ENCODE assay signal across 28 cellular contexts in genomic region chr22:39839198-39839597, GRCh38. TPM values are rescaled to one million over a fixed set of nuclear protein-coding genes. Genes with fewer than 3 reads are reported as not detected.
DNase-seq lines count a peak whose midpoint lies in the region; ATAC-seq, FAIRE-seq and TF ChIP-seq lines count a peak whose summit lies in the region.
"Had no signal": no experiment of that assay in that cellular context is flagged by ENCODE, and none has a peak within 500 bp of the region (broad histone marks: within the 10 kb centered on the region; RNA-seq: fewer than 3 reads in every experiment).

No MANE protein-coding gene starts in this region.

- H3K4me3 ChIP-seq in testis: no peak overlapping the region
- H3K4me3 ChIP-seq: dorsolateral prefrontal cortex, heart left ventricle, ovary, right atrium auricular region had no signal

- no peak for FAIRE-seq in RCC 7860 (lab: Jason Lieb, UNC)
- FAIRE-seq: endothelial cell of umbilical vein had no signal

- peak overlapping the region; percentile 78 for H3K27ac Mint-ChIP-seq in activated naive CD4-positive, alpha-beta T cell treated with anti-CD3 and anti-CD28 coated beads, Interleukin-2, amount 50 U/mL, for 24 hours
- no peak overlapping the region for H3K27ac Mint-ChIP-seq in activated naive CD4-positive, alpha-beta T cell treated with anti-CD3 and anti-CD28 coated beads for 36 hours
- H3K27ac Mint-ChIP-seq in activated T-helper 17 cell treated with anti-CD3 and anti-CD28 coated beads, Interleukin-2, amount 50 U/mL, for 72 hours: peak overlapping the region; percentile 15
- no peak overlapping the region for H3K27ac Mint-ChIP-seq in MCF 10A (ENCODE audit: low read depth, unreplicated experiment)
- H3K27ac Mint-ChIP-seq: naive thymus-derived CD8-positive, alpha-beta T cell; type B pancreatic cell had no signal

- no peak for TF ChIP-seq POLR2A in testis (IDR thresholded peaks at IDR 0.05)

- H3K4me1 ChIP-seq in testis: no peaks in the 10 kb centered on the region
- H3K4me1 ChIP-seq: right atrium auricular region had no signal

- H3K4me3 Mint-ChIP-seq in activated naive CD4-positive, alpha-beta T cell treated with anti-CD3 and anti-CD28 coated beads, Interleukin-2, amount 50 U/mL, for 24 hours: peak overlapping the region; percentile 1
- H3K4me3 Mint-ChIP-seq in activated naive CD4-positive, alpha-beta T cell treated with anti-CD3 and anti-CD28 coated beads for 36 hours: no peak overlapping the region
- peak overlapping the region; percentile 46 for H3K4me3 Mint-ChIP-seq in activated T-helper 17 cell treated with anti-CD3 and anti-CD28 coated beads, Interleukin-2, amount 50 U/mL, for 72 hours
- H3K4me3 Mint-ChIP-seq in MCF 10A (ENCODE audit: unreplicated experiment): no peak overlapping the region
- H3K4me3 Mint-ChIP-seq: naive thymus-derived CD8-positive, alpha-beta T cell; type B pancreatic cell had no signal

- no peaks in the 10 kb centered on the region for H3K36me3 Mint-ChIP-seq in activated naive CD4-positive, alpha-beta T cell treated with anti-CD3 and anti-CD28 coated beads, Interleukin-2, amount 50 U/mL, for 24 hours
- peaks cover 1% of the 10 kb centered on the region for H3K36me3 Mint-ChIP-seq in activated naive CD4-positive, alpha-beta T cell treated with anti-CD3 and anti-CD28 coated beads for 36 hours (ENCODE audit: low read depth)
- H3K36me3 Mint-ChIP-seq in activated T-helper 17 cell treated with anti-CD3 and anti-CD28 coated beads, Interleukin-2, amount 50 U/mL, for 72 hours (ENCODE audit: low read depth): no peaks in the 10 kb centered on the region
- no peaks in the 10 kb centered on the region for H3K36me3 Mint-ChIP-seq in MCF 10A (ENCODE audit: insufficient read depth, unreplicated experiment)
- H3K36me3 Mint-ChIP-seq: type B pancreatic cell had no signal

- ATAC-seq in activated T-helper 17 cell treated with anti-CD3 and anti-CD28 coated beads, Interleukin-2, amount 50 U/mL, for 72 hours (replicated peaks): no peak
- ATAC-seq: heart left ventricle; left colon; naive thymus-derived CD8-positive, alpha-beta T cell had no signal

- no peaks in the 10 kb centered on the region for H3K36me3 ChIP-seq in testis (ENCODE audit: low read depth, missing control alignments)
- H3K36me3 ChIP-seq: heart left ventricle, ovary, right atrium auricular region, WERI-Rb-1 had no signal

- no TSS peak for BruUV-seq in MCF 10A (replicated peaks; lab: Mats Ljungman, UMichigan)

- WGBS in testis, 2 donors: 76 to 78% methylated on average over 5 of the region's 5 CpGs

- no peak for DNase-seq in activated naive CD4-positive, alpha-beta T cell treated with anti-CD3 and anti-CD28 coated beads for 36 hours
- DNase-seq in NOMO-1 (lab: John Stamatoyannopoulos, UW; ENCODE audit: unreplicated experiment in 2 of 2): peak; percentile 55 to 85
- no peak for DNase-seq in nucleus accumbens (lab: John Stamatoyannopoulos, UW)
- no peak for DNase-seq in MCF 10A (ENCODE audit: unreplicated experiment)
- no peak for DNase-seq in RCC 7860 (ENCODE audit: low spot score)
- DNase-seq in testis: no peak
- DNase-seq: activated CD4-positive, alpha-beta T cell treated with anti-CD3 and anti-CD28 coated beads, Interleukin-2, amount 50 U/mL, for 4 hours; anterior cingulate cortex; C1 segment of cervical spinal cord; dorsolateral prefrontal cortex; EL; heart left ventricle; left colon; naive thymus-derived CD8-positive, alpha-beta T cell; NCI-H1694 treated with DMSO at 0.1 percent for 48 hours; NCI-H526; ovary; SHP77; stimulated activated CD4-positive, alpha-beta T cell treated with anti-CD3 and anti-CD28 coated beads, Interleukin-4, amount 100 ng/mL, for 24 hours; WERI-Rb-1 had no signal

- peaks cover 17% of the 10 kb centered on the region for H3K4me1 Mint-ChIP-seq in activated naive CD4-positive, alpha-beta T cell treated with anti-CD3 and anti-CD28 coated beads, Interleukin-2, amount 50 U/mL, for 24 hours
- peaks cover 13% of the 10 kb centered on the region for H3K4me1 Mint-ChIP-seq in activated naive CD4-positive, alpha-beta T cell treated with anti-CD3 and anti-CD28 coated beads for 36 hours (ENCODE audit: low read depth)
- peaks cover 14% of the 10 kb centered on the region for H3K4me1 Mint-ChIP-seq in activated T-helper 17 cell treated with anti-CD3 and anti-CD28 coated beads, Interleukin-2, amount 50 U/mL, for 72 hours
- H3K4me1 Mint-ChIP-seq in MCF 10A (ENCODE audit: insufficient read depth, unreplicated experiment): no peaks in the 10 kb centered on the region

- no peaks in the 10 kb centered on the region for H3K27me3 Mint-ChIP-seq in activated naive CD4-positive, alpha-beta T cell treated with anti-CD3 and anti-CD28 coated beads, Interleukin-2, amount 50 U/mL, for 24 hours
- H3K27me3 Mint-ChIP-seq in activated naive CD4-positive, alpha-beta T cell treated with anti-CD3 and anti-CD28 coated beads for 36 hours (ENCODE audit: low read depth): no peaks in the 10 kb centered on the region
- no peaks in the 10 kb centered on the region for H3K27me3 Mint-ChIP-seq in activated T-helper 17 cell treated with anti-CD3 and anti-CD28 coated beads, Interleukin-2, amount 50 U/mL, for 72 hours
- peaks cover 74% of the 10 kb centered on the region for H3K27me3 Mint-ChIP-seq in MCF 10A (ENCODE audit: insufficient read depth, unreplicated experiment)
- H3K27me3 Mint-ChIP-seq: naive thymus-derived CD8-positive, alpha-beta T cell had no signal

- no peak overlapping the region for H3K27ac ChIP-seq in testis
- H3K27ac ChIP-seq: dorsolateral prefrontal cortex, heart left ventricle, ovary, right atrium auricular region, WERI-Rb-1 had no signal

- POLR2A ChIA-PET in MCF 10A (lab: Yijun Ruan, JAX): interaction anchor here (0.6 kb wide), 2 partner anchors 49 to 72 kb away, joined by 3 read pairs; no protein-coding TSS in a partner anchor

- TF ChIP-seq CTCF in MCF 10A (IDR thresholded peaks at IDR 0.05; ENCODE audit: unreplicated experiment): no peak
- no peak for TF ChIP-seq CTCF in testis (IDR thresholded peaks at IDR 0.05)

- H3K27me3 ChIP-seq in testis: no peaks in the 10 kb centered on the region
- H3K27me3 ChIP-seq: ovary, right atrium auricular region had no signal

- CTCF ChIA-PET in activated naive CD4-positive, alpha-beta T cell treated with anti-CD3 and anti-CD28 coated beads for 36 hours (lab: Charles Lee): no interaction called here
- CTCF ChIA-PET in MCF 10A (lab: Yijun Ruan, JAX): no interaction called here

- intact Hi-C loops in activated naive CD4-positive, alpha-beta T cell treated with anti-CD3 and anti-CD28 coated beads for 36 hours (cut with micrococcal nuclease): no loop called here
- intact Hi-C loops in MCF 10A (cut with micrococcal nuclease): no loop called here
- intact Hi-C loops in testis (cut with DNase I; ENCODE audit: low total_unique reads): no loop called here

- H3K9me3 ChIP-seq in testis: no peaks in the 10 kb centered on the region
- H3K9me3 ChIP-seq: heart left ventricle, ovary, right atrium auricular region had no signal

- H3K9me3 Mint-ChIP-seq in activated naive CD4-positive, alpha-beta T cell treated with anti-CD3 and anti-CD28 coated beads, Interleukin-2, amount 50 U/mL, for 24 hours: peaks cover 6% of the 10 kb centered on the region
- H3K9me3 Mint-ChIP-seq in activated naive CD4-positive, alpha-beta T cell treated with anti-CD3 and anti-CD28 coated beads for 36 hours: no peaks in the 10 kb centered on the region
- no peaks in the 10 kb centered on the region for H3K9me3 Mint-ChIP-seq in activated T-helper 17 cell treated with anti-CD3 and anti-CD28 coated beads, Interleukin-2, amount 50 U/mL, for 72 hours
- H3K9me3 Mint-ChIP-seq in MCF 10A (ENCODE audit: unreplicated experiment): no peaks in the 10 kb centered on the region
- H3K9me3 Mint-ChIP-seq: type B pancreatic cell had no signal

RNA-seq across cellular contexts. Expression of gene ENTHD1, which starts 54.4 kb away (rescaled TPM):
- total RNA-seq in activated naive CD4-positive, alpha-beta T cell treated with anti-CD3 and anti-CD28 coated beads for 36 hours: under 1 TPM; 0.64 to 0.81 TPM
- total RNA-seq in activated T-helper 17 cell treated with anti-CD3 and anti-CD28 coated beads, Interleukin-2, amount 50 U/mL, for 72 hours: 1 to 10 TPM in 1 of 2 donors, under 1 TPM in 1; 0.58 to 1.2 TPM
- total RNA-seq in MCF 10A (2022): not detected in 2 replicates
- total RNA-seq in testis: 10 to 100 TPM; 10.9 to 12.0 TPM
- 21.1 TPM for polyA plus RNA-seq in testis (ENCODE audit: insufficient read depth, low read depth, low replicate concordance)
- total RNA-seq: dorsolateral prefrontal cortex, endothelial cell of umbilical vein, H4, heart left ventricle, left colon, M059J, mesenteric fat pad, right atrium auricular region had no signal
- polyA plus RNA-seq: endothelial cell of umbilical vein, heart left ventricle, ovary had no signal

Comparison
In these comparisons a context has a peak if more than half of its experiments do, and no peak if none do; other contexts are left out.
1. H3K27ac Mint-ChIP-seq: peak in activated naive CD4-positive, alpha-beta T cell treated with anti-CD3 and anti-CD28 coated beads, Interleukin-2, amount 50 U/mL, for 24 hours (single experiment) and activated T-helper 17 cell treated with anti-CD3 and anti-CD28 coated beads, Interleukin-2, amount 50 U/mL, for 72 hours (single experiment); none in activated naive CD4-positive, alpha-beta T cell treated with anti-CD3 and anti-CD28 coated beads for 36 hours (single experiment) and MCF 10A (single experiment).
2. H3K4me3 Mint-ChIP-seq: peak in activated naive CD4-positive, alpha-beta T cell treated with anti-CD3 and anti-CD28 coated beads, Interleukin-2, amount 50 U/mL, for 24 hours (single experiment) and activated T-helper 17 cell treated with anti-CD3 and anti-CD28 coated beads, Interleukin-2, amount 50 U/mL, for 72 hours (single experiment); none in activated naive CD4-positive, alpha-beta T cell treated with anti-CD3 and anti-CD28 coated beads for 36 hours (single experiment) and MCF 10A (single experiment).
3. DNase-seq: peak in NOMO-1 (2 of 2); none in activated naive CD4-positive, alpha-beta T cell treated with anti-CD3 and anti-CD28 coated beads for 36 hours (single experiment), nucleus accumbens (0 of 56), MCF 10A (single experiment), RCC 7860 (single experiment) and testis (single experiment).
4. RNA of gene ENTHD1, which starts 54.4 kb away (total RNA-seq): 10.9 to 12.0 TPM in testis; 0.58 to 1.2 TPM in activated T-helper 17 cell treated with anti-CD3 and anti-CD28 coated beads, Interleukin-2, amount 50 U/mL, for 72 hours, 0.64 to 0.81 TPM in activated naive CD4-positive, alpha-beta T cell treated with anti-CD3 and anti-CD28 coated beads for 36 hours and not detected in MCF 10A; every median in the first group is over 4 times any median in the second.